Comparison of ENCODE assay signal across 9 cellular contexts in genomic region chr6:9250852-9251251, GRCh38.
DNase-seq lines count a peak whose midpoint lies in the region; ATAC-seq and TF ChIP-seq lines count a peak whose summit lies in the region.
"Had no signal": no experiment of that assay in that cellular context is flagged by ENCODE, and none has a peak within 500 bp of the region (broad histone marks: within the 10 kb centered on the region; RNA-seq: fewer than 3 reads in every experiment).

No MANE protein-coding gene starts in this region.

- no peaks in the 10 kb centered on the region for H3K27me3 ChIP-seq in WERI-Rb-1 (ENCODE audit: insufficient read depth, low read depth, severe bottlenecking)
- H3K27me3 ChIP-seq: upper lobe of left lung had no signal

- H3K4me3 ChIP-seq in WERI-Rb-1 (ENCODE audit: low read depth, low read length): no peak overlapping the region
- H3K4me3 ChIP-seq: upper lobe of left lung had no signal

- H3K27ac ChIP-seq in WERI-Rb-1: peak overlapping the region; percentile 30; the same call in 1 of the 2 replicates
- H3K27ac ChIP-seq: upper lobe of left lung had no signal

- peak; percentile 97 for TF ChIP-seq CTCF in WERI-Rb-1 (IDR thresholded peaks at IDR 0.05; ENCODE audit: low read depth, low read length)

- DNase-seq in Daoy (ENCODE audit: low read depth) (peak; percentile 74), NCI-H1092 (lab: John Stamatoyannopoulos, UW) (peak; percentile 17), WERI-Rb-1 (peak; percentile 89), inferior parietal cortex (ENCODE audit: extremely low spot score) (peak; percentile 32), NOMO-1 treated with dmso at 0.1 percent for 144 hours (lab: John Stamatoyannopoulos, UW; ENCODE audit: unreplicated experiment) (no peak), activated T-cell treated with anti-CD3 and anti-CD28 coated beads for 4 hours (no peak)
- DNase-seq in activated effector memory CD4-positive, alpha-beta T cell treated with anti-CD3 and anti-CD28 coated beads, Interleukin-2, amount 50 U/mL, for 16 hours: no peak

- no peaks in the 10 kb centered on the region for H3K9me3 ChIP-seq in WERI-Rb-1 (ENCODE audit: severe bottlenecking)
- H3K9me3 ChIP-seq: upper lobe of left lung had no signal

- ATAC-seq in HG03565 (IDR thresholded peaks at IDR 0.05; ENCODE audit: unreplicated experiment): no peak

- H3K36me3 ChIP-seq in WERI-Rb-1: no peaks in the 10 kb centered on the region
- H3K36me3 ChIP-seq: upper lobe of left lung had no signal

Comparison
In these comparisons a context has a peak if more than half of its experiments do, and no peak if none do; other contexts are left out.
1. DNase-seq: peak in Daoy (single experiment), NCI-H1092 (single experiment), WERI-Rb-1 (single experiment) and inferior parietal cortex (single experiment); none in NOMO-1 treated with dmso at 0.1 percent for 144 hours (single experiment), activated effector memory CD4-positive, alpha-beta T cell treated with anti-CD3 and anti-CD28 coated beads, Interleukin-2, amount 50 U/mL, for 16 hours (single experiment) and activated T-cell treated with anti-CD3 and anti-CD28 coated beads for 4 hours (single experiment).